Comparison of ENCODE assay signal across 23 cellular contexts in the genomic region with DNA sequence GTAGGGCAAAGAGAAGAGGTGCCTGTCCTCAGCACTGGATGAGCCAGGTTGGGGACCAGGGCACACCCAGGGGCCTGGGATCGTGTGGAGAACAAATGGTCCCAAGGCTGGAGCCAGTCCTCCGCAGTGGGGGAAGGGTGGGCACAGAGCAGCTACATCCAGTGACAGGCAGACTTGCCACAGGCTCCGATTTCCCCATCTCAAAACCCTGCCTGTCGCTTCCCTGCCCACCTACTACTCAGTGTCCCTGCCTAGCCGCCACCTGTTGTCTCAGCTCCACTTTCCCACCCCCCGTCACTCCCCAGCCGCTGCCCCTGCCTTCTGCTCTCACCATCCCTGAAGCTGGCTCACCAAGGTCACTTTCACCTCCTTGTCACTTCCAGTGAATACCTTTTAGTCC. TPM values are rescaled to one million over a fixed set of nuclear protein-coding genes. Genes with fewer than 3 reads are reported as not detected.
"Had no signal": no experiment of that assay in that cellular context is flagged by ENCODE, and none has a peak within 500 bp of the region (broad histone marks: within the 10 kb centered on the region; RNA-seq: fewer than 3 reads in every experiment).

No MANE protein-coding gene starts in this region.

- ATAC-seq: gastroesophageal sphincter; left lung; lower lobe of right lung; natural killer cell treated with Interleukin-12 subunit alpha and Interleukin-12 subunit beta and Interleukin-15 and Interleukin-18, amount 100 ng/mL, for 72 hours; sciatic nerve had no signal

- H3K9me3 ChIP-seq: lower lobe of right lung, prostate gland had no signal

- H3K36me3 ChIP-seq: esophagus muscularis mucosa, gastroesophageal sphincter, left lung, lower lobe of right lung, neural progenitor cell, prostate gland, stomach had no signal

- DNase-seq: effector memory CD4-positive, alpha-beta T cell; glutamatergic neuron; immature natural killer cell; left lung; lower lobe of right lung; midbrain; nucleus accumbens; stimulated activated CD4-positive, alpha-beta T cell treated with anti-CD3 and anti-CD28 coated beads, Interleukin-2, amount 100 ng/mL, for 24 hours; stimulated activated naive CD4-positive, alpha-beta T cell; stomach; substantia nigra; trophoblast cell had no signal

- H3K27ac ChIP-seq: epithelial cell of prostate, esophagus muscularis mucosa, gastroesophageal sphincter, left lung, lower lobe of right lung, neural progenitor cell, parathyroid adenoma, prostate gland, skin epidermis, stomach had no signal

- H3K4me1 ChIP-seq: esophagus muscularis mucosa, gastroesophageal sphincter, left lung, lower lobe of right lung, neural progenitor cell, parathyroid adenoma, prostate gland, stomach had no signal

- H3K4me3 ChIP-seq: esophagus muscularis mucosa, gastroesophageal sphincter, left lung, lower lobe of right lung, neural progenitor cell, prostate gland, skin epidermis, stomach had no signal

RNA-seq across cellular contexts. Expression of a gene that starts 13.9 kb away (rescaled TPM):
- total RNA-seq: fibroblast of villous mesenchyme; natural killer cell treated with Interleukin-12 subunit alpha and Interleukin-12 subunit beta and Interleukin-15 and Interleukin-18, amount 100 ng/mL, for 72 hours had no signal

RNA-seq across cellular contexts. Expression of a gene that starts 52.8 kb away (rescaled TPM):
- total RNA-seq: fibroblast of villous mesenchyme; natural killer cell treated with Interleukin-12 subunit alpha and Interleukin-12 subunit beta and Interleukin-15 and Interleukin-18, amount 100 ng/mL, for 72 hours; renal cortical epithelial cell had no signal
